Comparison of ENCODE assay signal across 13 cellular contexts in the genomic region with DNA sequence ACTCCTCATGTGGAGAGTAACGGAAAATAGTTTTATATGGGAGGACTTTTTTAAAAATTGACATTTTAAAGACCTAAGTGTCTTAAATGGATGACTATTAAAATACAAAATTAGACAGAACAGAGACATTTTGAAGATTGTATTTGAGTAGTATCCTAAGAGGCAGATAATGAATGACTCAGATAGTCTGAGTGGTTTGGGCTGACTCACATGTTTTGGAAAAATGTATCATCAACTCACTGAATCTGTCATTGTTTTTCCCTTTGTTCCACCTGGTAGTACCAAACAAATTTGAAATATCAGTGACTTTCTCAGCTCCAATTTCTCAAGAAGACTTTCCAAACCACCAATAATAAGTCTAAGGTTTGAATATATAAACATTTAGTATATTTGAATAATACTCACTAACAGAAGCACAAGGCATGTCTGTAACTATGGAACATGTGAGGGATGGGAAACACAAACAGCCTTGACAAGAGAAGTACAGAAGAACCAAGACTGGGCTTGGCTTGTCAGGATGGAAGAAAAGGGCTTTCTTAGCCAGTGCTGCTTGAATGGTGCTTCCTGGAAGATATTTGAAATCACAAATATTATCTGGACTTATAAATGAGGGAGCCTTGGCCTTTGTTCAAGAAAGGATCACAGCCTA.
DNase-seq lines count a peak whose midpoint lies in the region; ATAC-seq, FAIRE-seq and TF ChIP-seq lines count a peak whose summit lies in the region.
"Had no signal": no experiment of that assay in that cellular context is flagged by ENCODE, and none has a peak within 500 bp of the region (broad histone marks: within the 10 kb centered on the region; RNA-seq: fewer than 3 reads in every experiment).

No MANE protein-coding gene starts in this region.

- DNase-seq in COLO829 (ENCODE audit: low spot score): peak; percentile 28
- DNase-seq in HTR-8/SVneo (ENCODE audit: insufficient read length, low spot score): peak; percentile 15
- peak; percentile 69 for DNase-seq in astrocyte of the spinal cord (ENCODE audit: low read depth, low spot score)
- peak; percentile 56 for DNase-seq in kidney tubule cell (ENCODE audit: low spot score)
- DNase-seq in 8988T: no peak
- DNase-seq in MV-4-11 (lab: John Stamatoyannopoulos, UW): no peak
- DNase-seq in CD1c-positive myeloid dendritic cell (ENCODE audit: extremely low spot score): no peak
- DNase-seq: activated naive CD4-positive, alpha-beta T cell treated with anti-CD3 and anti-CD28 coated beads, Interleukin-2, amount 10 ng/mL, durations not matched to agents 7 days and 5 days; NCI-H1105; stimulated activated CD4-positive, alpha-beta T cell treated with anti-CD3 and anti-CD28 coated beads, Interleukin-12 subunit alpha, Interleukin-12 subunit beta, amount 100 ng/mL, for 4 hours had no signal

- ATAC-seq in GM18517 (IDR thresholded peaks at IDR 0.05; ENCODE audit: unreplicated experiment): no peak
- ATAC-seq: stimulated activated memory B cell treated with anti-CD40 and anti-IgM and Interleukin-4, amounts not matched to agents 10 μg/mL and 1 μg/mL and 100 μg/mL, for 72 hours had no signal

- in situ Hi-C loops in astrocyte of the spinal cord (cut with HindIII; ENCODE audit: low sequenced_read_pairs): no loop called here

- no peak for TF ChIP-seq CTCF in astrocyte of the spinal cord (IDR thresholded peaks at IDR 0.05; ENCODE audit: low read depth, low read length)

- FAIRE-seq in HTR-8/SVneo (lab: Jason Lieb, UNC): no peak
- FAIRE-seq: H1 had no signal

- H3K4me3 ChIP-seq in astrocyte of the spinal cord (ENCODE audit: low read depth, low read length): no peak overlapping the region

Comparison
In these comparisons a context has a peak if more than half of its experiments do, and no peak if none do; other contexts are left out.
1. DNase-seq: peak in COLO829 (single experiment), HTR-8/SVneo (single experiment), astrocyte of the spinal cord (single experiment) and kidney tubule cell (single experiment); none in 8988T (single experiment), MV-4-11 (single experiment) and CD1c-positive myeloid dendritic cell (single experiment).